8 cellular contexts compared by ENCODE assay signal in the genomic region with DNA sequence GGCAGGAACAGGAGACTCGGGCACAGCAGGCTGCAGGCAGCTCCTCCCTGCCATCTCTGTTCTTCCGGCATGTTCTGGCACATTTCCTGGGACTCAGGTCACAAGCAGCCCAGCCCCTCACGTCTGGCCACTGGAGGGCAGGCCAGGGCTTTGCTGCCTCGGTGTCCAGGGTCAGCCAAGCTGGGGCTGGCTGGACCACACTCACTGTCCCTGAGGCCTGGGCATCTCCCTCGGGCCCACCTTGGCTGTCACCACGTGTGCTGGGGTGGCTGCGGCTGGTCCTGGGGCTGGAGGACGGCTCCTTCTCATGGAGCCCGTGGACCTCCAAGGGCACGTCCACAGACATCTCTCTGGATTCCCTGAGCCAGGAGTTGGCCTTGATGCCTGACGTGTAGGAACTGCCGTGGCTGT. TPM values are rescaled to one million over a fixed set of nuclear protein-coding genes. Genes with fewer than 3 reads are reported as not detected.
DNase-seq lines count a peak whose midpoint lies in the region; ATAC-seq and TF ChIP-seq lines count a peak whose summit lies in the region.

No MANE protein-coding gene starts in this region.

- POLR2A ChIA-PET in AG04450 (lab: Yijun Ruan, JAX): no interaction called here
- POLR2A ChIA-PET in IMR-90 (lab: Charles Lee; ENCODE audit: unreplicated experiment): no interaction called here

- H3K27ac ChIP-seq in AG04450 (ENCODE audit: low read depth, low read length): no peak overlapping the region
- no peak overlapping the region for H3K27ac ChIP-seq in IMR-90 (ENCODE audit: insufficient read depth, low read length)
- H3K27ac ChIP-seq in right lobe of liver: no peak overlapping the region

- no peak overlapping the region for H2BK5ac ChIP-seq in IMR-90 (ENCODE audit: low read depth, low read length, poor library complexity, severe bottlenecking)

- no peak overlapping the region for H2BK20ac ChIP-seq in IMR-90 (ENCODE audit: low read depth, low read length)

- no peak overlapping the region for H4K91ac ChIP-seq in IMR-90 (ENCODE audit: insufficient read depth, low read depth, low read length)

- H3K4me1 ChIP-seq in IMR-90 (ENCODE audit: control insufficient read depth, insufficient read depth, low read length): 0 out of 2 replicates have a peak, but pooled peaks cover 1% of the 10 kb centered on the region
- H3K4me1 ChIP-seq in right lobe of liver: no peaks in the 10 kb centered on the region

- TF ChIP-seq CTCF in AG04450 (IDR thresholded peaks at IDR 0.05; ENCODE audit: low read depth, low read length) (peak; percentile 57), IMR-90 (conservative IDR thresholded peaks at IDR 0.05; ENCODE audit: low read depth, low read length) (peak; percentile 45), right lobe of liver (IDR thresholded peaks at IDR 0.05) (peak; percentile 36 to 59 (median 50))

- H3K18ac ChIP-seq in IMR-90 (ENCODE audit: low read depth, low read length): no peak overlapping the region; the same call in 1 of the 2 replicates

- peak; percentile 89 for ATAC-seq in IMR-90 (ENCODE audit: low read depth)
- ATAC-seq in right lobe of liver: peak; percentile 44 to 89 (median 72)

- H3K4me3 ChIP-seq in AG04450 (ENCODE audit: low read depth, low read length): no peak overlapping the region
- no peak overlapping the region for H3K4me3 ChIP-seq in IMR-90 (ENCODE audit: insufficient read depth, low read depth, low read length)
- H3K4me3 ChIP-seq in right lobe of liver: no peak overlapping the region

- TF ChIP-seq RAD21 in IMR-90 (IDR thresholded peaks at IDR 0.05; ENCODE audit: low read length): peak; percentile 52

- H3K4me2 ChIP-seq in IMR-90 (ENCODE audit: low read depth, low read length): no peak overlapping the region

- no peak overlapping the region for H2BK15ac ChIP-seq in IMR-90 (ENCODE audit: low read depth, low read length)

- peak overlapping the region; percentile 23 for H2AK9ac ChIP-seq in IMR-90 (replicated peaks; ENCODE audit: low read depth, low read length, poor library complexity)

- H3K36me3 ChIP-seq in IMR-90 (ENCODE audit: control insufficient read depth, insufficient read depth, low read length) (no peaks in the 10 kb centered on the region), right lobe of liver (no peaks in the 10 kb centered on the region)

- no peak overlapping the region for H2BK120ac ChIP-seq in IMR-90 (ENCODE audit: low read depth, low read length)

- H3K23ac ChIP-seq in IMR-90 (ENCODE audit: low read depth, low read length): no peak overlapping the region

- no peak overlapping the region for H3K9ac ChIP-seq in IMR-90 (ENCODE audit: low read depth, low read length)

- TF ChIP-seq POLR2A in IMR-90 (IDR thresholded peaks at IDR 0.05; ENCODE audit: low read depth, low read length) (no peak), right lobe of liver (IDR thresholded peaks at IDR 0.05) (no peak)

- no peaks in the 10 kb centered on the region for H3K79me1 ChIP-seq in IMR-90 (ENCODE audit: low read depth in 1 of 2, low read length in 2 of 2)

- H3K9me3 ChIP-seq in AG04450 (ENCODE audit: control insufficient read depth, insufficient read depth, low read length) (peaks cover 59% of the 10 kb centered on the region; the same call in 1 of the 2 replicates), IMR-90 (ENCODE audit: control insufficient read depth, insufficient read depth, low read length) (no peaks in the 10 kb centered on the region), right lobe of liver (no peaks in the 10 kb centered on the region)

- dilution Hi-C loops in IMR-90 (cut with HindIII; ENCODE audit: low sequenced_read_pairs, unreplicated experiment): no loop called here

- DNase-seq in AG04450 (ENCODE audit: low read depth, low spot score): peak; percentile 16
- peak; percentile 43 for DNase-seq in IMR-90
- DNase-seq in cerebellar cortex (ENCODE audit: low spot score): peak; percentile 45
- DNase-seq in right lobe of liver: peak in 2 of 3 donors; percentile 56 to 70
- no peak for DNase-seq in NOMO-1 treated with DMSO at 0.1 percent for 48 hours (lab: John Stamatoyannopoulos, UW; ENCODE audit: unreplicated experiment)
- no peak for DNase-seq in effector CD8-positive, alpha-beta T cell (lab: John Stamatoyannopoulos, UW)
- DNase-seq in activated naive CD4-positive, alpha-beta T cell (lab: John Stamatoyannopoulos, UW): no peak
- no peak for DNase-seq in stimulated activated CD4-positive, alpha-beta T cell treated with anti-CD3 and anti-CD28 coated beads, Interleukin-1b, Interleukin-23, amount 100 ng/mL, for 48 hours

- H3K56ac ChIP-seq in IMR-90 (ENCODE audit: extremely low read depth, insufficient read depth, low read length): no peak overlapping the region

- H4K8ac ChIP-seq in IMR-90 (ENCODE audit: low read depth in 2 of 2, low read length in 2 of 2): no peak overlapping the region

- H3K9me1 ChIP-seq in IMR-90 (ENCODE audit: insufficient read depth, low read length): no peaks in the 10 kb centered on the region

- H4K5ac ChIP-seq in IMR-90 (ENCODE audit: low read depth, low read length): peak overlapping the region; percentile 0; the same call in 1 of the 2 replicates

- no TSS peak for BruUV-seq in IMR-90 (replicated peaks; lab: Mats Ljungman, UMichigan)

- 54% methylated on average over 9 of the region's 12 CpGs; no CpG with 5 or more reads in 1 of the 2 experiments for WGBS in IMR-90 (ENCODE audit: extremely low coverage in 2 of 2, insufficient read length in 1 of 2), 2 experiments
- 47% methylated on average over 3 of the region's 12 CpGs for WGBS in right lobe of liver (ENCODE audit: insufficient coverage, low coverage, low lambda C conversion rate, missing lambda C conversion rate)

- H2AK5ac ChIP-seq in IMR-90 (ENCODE audit: low read depth, low read length): no peak overlapping the region

- in situ Hi-C loops in IMR-90 (cut with MboI; ENCODE audit: low sequenced_read_pairs): no loop called here

- no peaks in the 10 kb centered on the region for H3K27me3 ChIP-seq in AG04450 (ENCODE audit: control insufficient read depth, insufficient read depth, low read length)
- no peaks in the 10 kb centered on the region; the same call in 1 of the 2 replicates for H3K27me3 ChIP-seq in IMR-90 (ENCODE audit: control insufficient read depth, insufficient read depth, low read length)
- no peaks in the 10 kb centered on the region for H3K27me3 ChIP-seq in right lobe of liver

- CTCF ChIA-PET in AG04450 (lab: Charles Lee) (interaction anchor here (0.6 to 1.6 kb wide), 8 partner anchors 9 to 149 kb away, joined by 3 to 10 read pairs (median 3); no protein-coding TSS in a partner anchor), IMR-90 (lab: Yijun Ruan, JAX) (interaction anchor here (1.0 to 1.6 kb wide), 7 partner anchors 15 to 827 kb away, joined by 3 to 8 read pairs (median 5); no protein-coding TSS in a partner anchor)

- H4K20me1 ChIP-seq in IMR-90 (ENCODE audit: insufficient read depth, low read length): no peaks in the 10 kb centered on the region

- no peak overlapping the region for H3K14ac ChIP-seq in IMR-90 (replicated peaks; ENCODE audit: low read depth, low read length)

- H2AFZ ChIP-seq in IMR-90 (replicated peaks; ENCODE audit: low read length, poor library complexity): peak overlapping the region; percentile 71

- H3K4ac ChIP-seq in IMR-90 (ENCODE audit: low read depth, low read length): no peak overlapping the region

- intact Hi-C loops in IMR-90 (cut with micrococcal nuclease): loop anchor here (1.0 to 10.0 kb wide), 3 partner anchors 57 to 824 kb away; no protein-coding TSS in a partner anchor
- intact Hi-C loops in right lobe of liver (cut with DNase I): no loop called here

TF ChIP-seq in IMR-90, 13 proteins besides CTCF, POLR2A, EP300 and RAD21:
- TF ChIP-seq BHLHE40 (IDR thresholded peaks at IDR 0.05; ENCODE audit: low read depth, low read length) (no peak), MAFK (IDR thresholded peaks at IDR 0.05; ENCODE audit: low read depth, low read length) (no peak), RCOR1 (IDR thresholded peaks at IDR 0.05; ENCODE audit: insufficient replicate concordance, low read length) (no peak), SMC3 (IDR thresholded peaks at IDR 0.05; ENCODE audit: low read depth, low read length) (0 out of 2 replicates have a peak, but pooled peaks have one; percentile 25), CEBPB (IDR thresholded peaks at IDR 0.05; ENCODE audit: low read depth, low read length) (no peak)
TF ChIP-seq in IMR-90: peak in this region for 1.

RNA-seq across cellular contexts. Expression of a gene that starts 18.5 kb away (rescaled TPM):
- polyA plus RNA-seq in AG04450 (2011; rRNA removed) (not detected in 2 replicates), IMR-90 (2012; rRNA removed) (not detected in 2 replicates)
- polyA minus RNA-seq in AG04450 (2011; rRNA and poly(A)+ RNA removed): not detected in 2 replicates
- total RNA-seq in IMR-90 (2012; rRNA removed) (not detected in 2 replicates), right lobe of liver (under 1 TPM in 5 of 6 experiments, not detected in 1; 0.07 to 0.23 (median 0.12) TPM)
- not detected in 2 replicates for polyA plus RNA-seq in IMR-90 (2012; cell fraction: cytosol; rRNA removed)
- polyA plus RNA-seq in IMR-90 (2012; cell fraction: nucleus; rRNA removed; ENCODE audit: low replicate concordance): not detected in 2 replicates

Comparison
In these comparisons a context has a peak if more than half of its experiments do, and no peak if none do; other contexts are left out.
1. DNase-seq: peak in AG04450 (single experiment), IMR-90 (single experiment), cerebellar cortex (single experiment) and right lobe of liver (2 of 3); none in NOMO-1 treated with DMSO at 0.1 percent for 48 hours (single experiment), effector CD8-positive, alpha-beta T cell (single experiment), activated naive CD4-positive, alpha-beta T cell (0 of 4) and stimulated activated CD4-positive, alpha-beta T cell treated with anti-CD3 and anti-CD28 coated beads, Interleukin-1b, Interleukin-23, amount 100 ng/mL, for 48 hours (single experiment).
2. Peak in every context shown above with its lines, with median percentiles within 50 percentile points of each other: CTCF ChIP-seq.